ENCODE assay signal across 36 cellular contexts in the genomic region with DNA sequence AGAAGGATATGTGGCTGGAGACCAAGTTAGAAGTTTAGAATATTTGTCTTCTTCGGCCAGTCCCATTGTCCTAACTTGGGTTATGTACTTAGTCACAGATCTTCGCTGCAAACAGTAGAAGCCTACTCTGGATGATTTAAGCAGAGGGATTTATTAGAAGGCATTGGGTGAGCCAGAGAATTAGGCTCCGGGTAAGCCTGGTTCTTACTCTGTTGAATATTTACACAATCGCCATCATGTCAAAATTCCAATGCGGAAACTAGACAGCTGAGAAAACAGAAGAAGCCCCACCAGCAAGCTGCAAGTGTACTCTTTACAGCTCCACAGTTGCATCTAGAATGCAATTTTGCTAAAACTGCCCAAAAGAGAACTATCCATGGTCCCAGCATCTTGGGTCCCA.
"Had no signal": no experiment of that assay in that cellular context is flagged by ENCODE, and none has a peak within 500 bp of the region (broad histone marks: within the 10 kb centered on the region; RNA-seq: fewer than 3 reads in every experiment).

No MANE protein-coding gene starts in this region.

- H3K9me3 ChIP-seq: MG63 had no signal

- H3K4me2 ChIP-seq: KMS-11 had no signal

- H3K27ac ChIP-seq: KMS-11 had no signal

- H3K27me3 ChIP-seq: MG63 had no signal

- DNase-seq: Karpas-422, Kasumi-1, KBM-7, MG63, MM.1S, MV-4-11, NCI-H1048, NCI-H1092, NCI-H1105, NCI-H1105 treated with DMSO at 0.1 percent for 48 hours, NCI-H1417, NCI-H1417 treated with DMSO at 0.1 percent for 48 hours, NCI-H1436, NCI-H1436 treated with DMSO at 0.1 percent for 48 hours, NCI-H146, NCI-H1694, NCI-H1694 treated with DMSO at 0.1 percent for 48 hours, NCI-H187, NCI-H187 treated with DMSO at 0.1 percent for 48 hours, NCI-H1930, NCI-H2029, NCI-H2029 treated with DMSO at 0.1 percent for 48 hours, NCI-H2081, NCI-H2081 treated with DMSO at 0.1 percent for 48 hours, NCI-H2107, NCI-H2171, NCI-H2171 treated with DMSO at 0.1 percent for 48 hours, NCI-H2227 treated with DMSO at 0.1 percent for 48 hours, NCI-H226, NCI-H345, NCI-H446, NCI-H446 treated with DMSO at 0.1 percent for 48 hours, NCI-H510A, NCI-H510A treated with DMSO at 0.1 percent for 48 hours, NCI-H524 had no signal

- H3K36me3 ChIP-seq: MG63 had no signal

- H3K9ac ChIP-seq: KMS-11 had no signal

- H3K4me3 ChIP-seq: MG63 had no signal
